ENCODE assay signal across 1 cellular context in the genomic region with DNA sequence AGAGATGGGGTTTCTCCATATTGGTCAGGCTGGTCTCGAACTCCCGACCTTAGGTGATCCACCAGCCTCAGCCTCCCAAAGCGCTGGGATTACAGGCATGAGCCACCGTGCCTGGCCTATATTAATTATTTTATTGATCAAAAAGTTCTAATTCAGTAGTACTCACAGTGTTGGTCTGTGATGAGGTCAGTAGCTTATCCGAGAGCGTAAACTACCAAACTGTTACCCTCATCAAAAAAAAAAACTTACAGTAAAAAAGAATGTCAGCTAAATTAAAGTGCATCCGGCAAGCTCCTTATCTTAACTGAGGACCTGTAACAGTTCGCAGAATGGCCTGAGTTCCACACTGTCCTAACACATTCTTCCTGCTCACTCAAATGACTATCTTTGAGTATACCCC.
A peak's percentile ranks its signal among the peaks of the same experiment; 100 is the strongest.
TF ChIP-seq lines count a peak whose summit lies in the region.

No MANE protein-coding gene starts in this region.

TF ChIP-seq in K562, 482 proteins besides CTCF, POLR2A, EP300 and RAD21 (continued from another document):
- TF ChIP-seq POLR2AphosphoS5 (IDR thresholded peaks at IDR 0.05; ENCODE audit: control insufficient read depth, insufficient read depth, low read depth, low read length), result 0 out of 2 replicates have a peak, but pooled peaks have one; percentile 34
- TF ChIP-seq MAFF (IDR thresholded peaks at IDR 0.05; ENCODE audit: low read length), result peak; percentile 30; the same call in 1 of the 2 replicates
- TF ChIP-seq CEBPB (tag; IDR thresholded peaks at IDR 0.05), result no peak
- TF ChIP-seq ZNF384 (IDR thresholded peaks at IDR 0.05; ENCODE audit: low read depth, low read length), result peak; percentile 82
- TF ChIP-seq ETV1 (tag; conservative IDR thresholded peaks at IDR 0.05; ENCODE audit: low read depth), result peak; percentile 68
- peak; percentile 44; the same call in 1 of the 2 replicates for TF ChIP-seq EP400 (IDR thresholded peaks at IDR 0.05)
- no peak for TF ChIP-seq TSC22D4 (tag; IDR thresholded peaks at IDR 0.05)
- 0 out of 2 replicates have a peak, but pooled peaks have one; percentile 21 for TF ChIP-seq STAT5A (IDR thresholded peaks at IDR 0.05; ENCODE audit: borderline replicate concordance, low read length)
- 0 out of 4 replicates have a peak, but pooled peaks of 1 of the 2 experiments have one; percentile 68 for TF ChIP-seq KDM1A (IDR thresholded peaks at IDR 0.05)
- TF ChIP-seq ATF7 (IDR thresholded peaks at IDR 0.05), result peak; percentile 41; the same call in 1 of the 2 replicates
- no peak; a peak in 1 of 4 replicates for TF ChIP-seq FOXA3 (CRISPR knock-in tag; conservative IDR thresholded peaks at IDR 0.05 in 1 of 2, IDR thresholded peaks at IDR 0.05 in 1 of 2)
- no peak for TF ChIP-seq SMARCC2 (IDR thresholded peaks at IDR 0.05; ENCODE audit: low read depth)
- peak; percentile 43 for TF ChIP-seq CXXC5 (CRISPR knock-in tag; IDR thresholded peaks at IDR 0.05)
- TF ChIP-seq TEAD1 (CRISPR knock-in tag; IDR thresholded peaks at IDR 0.05), result no peak
- no peak for TF ChIP-seq ZFP30 (CRISPR knock-in tag; IDR thresholded peaks at IDR 0.05; ENCODE audit: borderline replicate concordance)
- TF ChIP-seq BRD9 (IDR thresholded peaks at IDR 0.05; ENCODE audit: low read depth, partially characterized antibody), result peak; percentile 75
- TF ChIP-seq RBM14 (IDR thresholded peaks at IDR 0.05; ENCODE audit: borderline replicate concordance, insufficient read depth, low read depth, low read length), result no peak
- peak; percentile 62 for TF ChIP-seq CBFA2T3 (IDR thresholded peaks at IDR 0.05)
- TF ChIP-seq C11orf30 (IDR thresholded peaks at IDR 0.05; ENCODE audit: low read depth), result peak; percentile 72
- peak; percentile 55 for TF ChIP-seq TEAD4 (IDR thresholded peaks at IDR 0.05; ENCODE audit: low read length)
- TF ChIP-seq TEAD4 (CRISPR knock-in tag; IDR thresholded peaks at IDR 0.05; ENCODE audit: borderline replicate concordance), result no peak
- TF ChIP-seq LEF1 (IDR thresholded peaks at IDR 0.05), result no peak
- no peak for TF ChIP-seq IRF9 (tag; IDR thresholded peaks at IDR 0.05)
- no peak for TF ChIP-seq HDAC8 (tag; IDR thresholded peaks at IDR 0.05)
- TF ChIP-seq, protein P1, sequence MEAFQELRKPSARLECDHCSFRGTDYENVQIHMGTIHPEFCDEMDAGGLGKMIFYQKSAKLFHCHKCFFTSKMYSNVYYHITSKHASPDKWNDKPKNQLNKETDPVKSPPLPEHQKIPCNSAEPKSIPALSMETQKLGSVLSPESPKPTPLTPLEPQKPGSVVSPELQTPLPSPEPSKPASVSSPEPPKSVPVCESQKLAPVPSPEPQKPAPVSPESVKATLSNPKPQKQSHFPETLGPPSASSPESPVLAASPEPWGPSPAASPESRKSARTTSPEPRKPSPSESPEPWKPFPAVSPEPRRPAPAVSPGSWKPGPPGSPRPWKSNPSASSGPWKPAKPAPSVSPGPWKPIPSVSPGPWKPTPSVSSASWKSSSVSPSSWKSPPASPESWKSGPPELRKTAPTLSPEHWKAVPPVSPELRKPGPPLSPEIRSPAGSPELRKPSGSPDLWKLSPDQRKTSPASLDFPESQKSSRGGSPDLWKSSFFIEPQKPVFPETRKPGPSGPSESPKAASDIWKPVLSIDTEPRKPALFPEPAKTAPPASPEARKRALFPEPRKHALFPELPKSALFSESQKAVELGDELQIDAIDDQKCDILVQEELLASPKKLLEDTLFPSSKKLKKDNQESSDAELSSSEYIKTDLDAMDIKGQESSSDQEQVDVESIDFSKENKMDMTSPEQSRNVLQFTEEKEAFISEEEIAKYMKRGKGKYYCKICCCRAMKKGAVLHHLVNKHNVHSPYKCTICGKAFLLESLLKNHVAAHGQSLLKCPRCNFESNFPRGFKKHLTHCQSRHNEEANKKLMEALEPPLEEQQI (IDR thresholded peaks at IDR 0.05), result 0 out of 2 replicates have a peak, but pooled peaks have one; percentile 6
- no peak for TF ChIP-seq MEIS2 (IDR thresholded peaks at IDR 0.05; ENCODE audit: partially characterized antibody)
- no peak for TF ChIP-seq ZNF668 (CRISPR knock-in tag; IDR thresholded peaks at IDR 0.05)
- no peak for TF ChIP-seq RFX5 (IDR thresholded peaks at IDR 0.05; ENCODE audit: low read depth, low read length)
- TF ChIP-seq ADNP (tag; IDR thresholded peaks at IDR 0.05), result peak; percentile 91
- 0 out of 2 replicates have a peak, but pooled peaks have one; percentile 16 for TF ChIP-seq DMBX1 (CRISPR knock-in tag; IDR thresholded peaks at IDR 0.05; ENCODE audit: borderline replicate concordance)
- no peak for TF ChIP-seq GMEB1 (CRISPR knock-in tag; IDR thresholded peaks at IDR 0.05)
- no peak for TF ChIP-seq HDGF (IDR thresholded peaks at IDR 0.05)
- peak; percentile 64 for TF ChIP-seq BCOR (IDR thresholded peaks at IDR 0.05)
- no peak for TF ChIP-seq TCF7L2 (IDR thresholded peaks at IDR 0.05; ENCODE audit: low read depth, low read length)
- TF ChIP-seq DNMT1 (IDR thresholded peaks at IDR 0.05), result no peak
- TF ChIP-seq TSHZ1 (CRISPR knock-in tag; IDR thresholded peaks at IDR 0.05), result no peak
- TF ChIP-seq ZNF12 (CRISPR knock-in tag; IDR thresholded peaks at IDR 0.05), result no peak
- TF ChIP-seq AFF4 (CRISPR knock-in tag; IDR thresholded peaks at IDR 0.05), result no peak
- no peak for TF ChIP-seq SNIP1 (IDR thresholded peaks at IDR 0.05; ENCODE audit: low read depth)
- TF ChIP-seq PML (IDR thresholded peaks at IDR 0.05; ENCODE audit: low read length), result 0 out of 2 replicates have a peak, but pooled peaks have one; percentile 26
- TF ChIP-seq TAF9B (IDR thresholded peaks at IDR 0.05; ENCODE audit: partially characterized antibody), result peak; percentile 39
- TF ChIP-seq ZMIZ1 (IDR thresholded peaks at IDR 0.05; ENCODE audit: low read depth in 2 of 2, low read length in 2 of 2), result peak in 1 of 2 experiments; percentile 40; a peak in 1 of 4 replicates
- TF ChIP-seq DPF2 (IDR thresholded peaks at IDR 0.05), result peak; percentile 82
- peak; percentile 92 for TF ChIP-seq ZNF316 (IDR thresholded peaks at IDR 0.05)
- TF ChIP-seq SMARCA4 (IDR thresholded peaks at IDR 0.05), result peak; percentile 67
- TF ChIP-seq ID3 (CRISPR knock-in tag; IDR thresholded peaks at IDR 0.05), result no peak
- 0 out of 2 replicates have a peak, but pooled peaks have one; percentile 8 for TF ChIP-seq ID3 (tag; IDR thresholded peaks at IDR 0.05)
- TF ChIP-seq NFYB (IDR thresholded peaks at IDR 0.05; ENCODE audit: extremely low read depth, insufficient read length), result no peak
